ENCODE assay signal across 16 cellular contexts in the genomic region with DNA sequence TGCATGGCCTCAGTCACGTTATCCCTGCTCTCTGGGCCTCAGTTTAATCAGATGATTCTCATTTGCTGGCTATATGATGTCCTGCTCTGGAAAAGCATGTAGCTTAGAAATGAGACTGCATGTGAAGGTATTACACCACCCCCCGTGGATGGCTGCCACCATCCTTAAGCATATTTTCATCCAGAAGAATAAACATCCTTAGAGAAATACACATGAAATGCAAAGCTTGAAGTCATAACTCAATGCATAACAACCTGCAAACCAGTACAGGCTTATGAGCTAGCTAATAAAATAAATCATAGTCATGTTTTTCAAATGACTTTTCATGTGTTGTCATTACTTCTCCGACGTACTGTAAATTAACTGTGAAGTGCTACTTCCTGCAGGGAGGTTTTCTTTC.
"Had no signal": no experiment of that assay in that cellular context is flagged by ENCODE, and none has a peak within 500 bp of the region (broad histone marks: within the 10 kb centered on the region; RNA-seq: fewer than 3 reads in every experiment).

No MANE protein-coding gene starts in this region.

- H3K36me3 ChIP-seq: prostate gland, suprapubic skin, upper lobe of left lung had no signal

- H3K4me3 ChIP-seq: prostate gland, suprapubic skin, upper lobe of left lung had no signal

- H3K4me1 ChIP-seq: prostate gland, suprapubic skin had no signal

- H3K9me3 ChIP-seq: prostate gland, suprapubic skin, upper lobe of left lung had no signal

- DNase-seq: activated CD4-positive, alpha-beta T cell treated with anti-CD3 and anti-CD28 coated beads for 1 hour; activated CD4-positive, alpha-beta T cell treated with anti-CD3 and anti-CD28 coated beads, Interleukin-2, amount 50 U/mL, for 4 hours; aorta; dermis blood vessel endothelial cell; effector memory CD8-positive, alpha-beta T cell; hypothalamus; kidney glomerular epithelial cell; left ventricle myocardium superior; mesendoderm; stimulated activated naive CD8-positive, alpha-beta T cell treated with anti-CD3 and anti-CD28 coated beads, Interleukin-15, Interleukin-2, amounts not matched to agents 100 U/mL and 50 U/mL, for 24 hours; T-cell; T1000 had no signal

- H3K27me3 ChIP-seq: suprapubic skin, upper lobe of left lung had no signal

- H3K27ac ChIP-seq: prostate gland, suprapubic skin, upper lobe of left lung had no signal

- ATAC-seq: activated T-helper 17 cell treated with anti-CD3 and anti-CD28 coated beads, Interleukin-2, amount 50 U/mL, for 72 hours; effector memory CD8-positive, alpha-beta T cell; stimulated activated naive CD8-positive, alpha-beta T cell treated with anti-CD3 and anti-CD28 coated beads, Interleukin-15, Interleukin-2, amounts not matched to agents 100 U/mL and 50 U/mL, for 24 hours; T-cell had no signal
